ENCODE assay signal across 1 cellular context in the genomic region with DNA sequence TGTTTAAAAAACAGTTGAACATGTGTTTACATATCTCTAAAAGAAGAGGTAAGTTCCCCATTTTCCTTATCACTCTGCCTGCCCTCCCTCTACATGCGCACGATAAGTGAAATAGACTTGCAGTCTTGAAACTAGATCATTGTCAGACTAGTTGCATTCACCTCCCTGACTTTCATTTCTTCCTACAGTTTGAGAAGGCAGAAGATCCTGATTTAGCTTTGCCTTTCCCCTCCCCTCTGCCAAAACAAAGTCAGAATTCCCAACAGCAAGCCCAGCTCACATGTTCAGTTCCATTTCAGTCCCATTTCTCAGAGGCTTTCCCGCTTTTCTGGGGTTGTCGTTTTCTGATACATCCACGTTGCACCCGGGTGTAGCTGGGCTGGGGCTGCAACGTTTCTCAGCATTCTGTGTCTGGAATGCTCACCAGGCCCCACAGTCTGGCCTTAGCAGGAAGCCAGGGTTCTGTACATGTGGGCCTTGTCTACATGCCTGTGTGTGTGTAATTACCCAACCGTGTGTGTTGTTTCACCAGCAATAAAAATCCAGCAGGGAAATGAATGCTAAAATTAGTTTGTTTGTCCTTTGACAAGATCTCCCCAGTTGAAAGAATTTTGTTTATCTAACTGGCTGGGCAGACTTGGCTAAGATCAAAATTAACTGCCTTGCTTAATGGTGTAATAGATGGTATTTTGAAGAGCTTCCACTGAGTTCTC.
TF ChIP-seq lines count a peak whose summit lies in the region.

No MANE protein-coding gene starts in this region.

TF ChIP-seq in K562, 482 proteins besides CTCF, POLR2A, EP300 and RAD21 (continued from another document and continues in another):
- TF ChIP-seq, protein P1, sequence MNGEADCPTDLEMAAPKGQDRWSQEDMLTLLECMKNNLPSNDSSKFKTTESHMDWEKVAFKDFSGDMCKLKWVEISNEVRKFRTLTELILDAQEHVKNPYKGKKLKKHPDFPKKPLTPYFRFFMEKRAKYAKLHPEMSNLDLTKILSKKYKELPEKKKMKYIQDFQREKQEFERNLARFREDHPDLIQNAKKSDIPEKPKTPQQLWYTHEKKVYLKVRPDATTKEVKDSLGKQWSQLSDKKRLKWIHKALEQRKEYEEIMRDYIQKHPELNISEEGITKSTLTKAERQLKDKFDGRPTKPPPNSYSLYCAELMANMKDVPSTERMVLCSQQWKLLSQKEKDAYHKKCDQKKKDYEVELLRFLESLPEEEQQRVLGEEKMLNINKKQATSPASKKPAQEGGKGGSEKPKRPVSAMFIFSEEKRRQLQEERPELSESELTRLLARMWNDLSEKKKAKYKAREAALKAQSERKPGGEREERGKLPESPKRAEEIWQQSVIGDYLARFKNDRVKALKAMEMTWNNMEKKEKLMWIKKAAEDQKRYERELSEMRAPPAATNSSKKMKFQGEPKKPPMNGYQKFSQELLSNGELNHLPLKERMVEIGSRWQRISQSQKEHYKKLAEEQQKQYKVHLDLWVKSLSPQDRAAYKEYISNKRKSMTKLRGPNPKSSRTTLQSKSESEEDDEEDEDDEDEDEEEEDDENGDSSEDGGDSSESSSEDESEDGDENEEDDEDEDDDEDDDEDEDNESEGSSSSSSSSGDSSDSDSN (IDR thresholded peaks at IDR 0.05; ENCODE audit: borderline replicate concordance in 1 of 2, low read depth in 2 of 2, low read length in 2 of 2): 0 out of 4 replicates have a peak, but pooled peaks of 1 of the 2 experiments have one; percentile 12
- TF ChIP-seq MYNN (IDR thresholded peaks at IDR 0.05) (0 out of 2 replicates have a peak, but pooled peaks have one; percentile 20), MYNN (CRISPR knock-in tag; IDR thresholded peaks at IDR 0.05) (no peak), PHF8 (IDR thresholded peaks at IDR 0.05; ENCODE audit: borderline replicate concordance, low read length) (peak; percentile 42; the same call in 1 of the 2 replicates), ZNF197 (CRISPR knock-in tag; IDR thresholded peaks at IDR 0.05; ENCODE audit: low read depth) (no peak), ZSCAN32 (CRISPR knock-in tag; IDR thresholded peaks at IDR 0.05) (no peak), SUPT5H (IDR thresholded peaks at IDR 0.05) (no peak), ZNF586 (CRISPR knock-in tag; conservative IDR thresholded peaks at IDR 0.05) (no peak), KLF6 (CRISPR knock-in tag; IDR thresholded peaks at IDR 0.05; ENCODE audit: borderline replicate concordance) (peak; percentile 65; the same call in 1 of the 2 replicates), ZNF175 (CRISPR knock-in tag; IDR thresholded peaks at IDR 0.05; ENCODE audit: low read depth) (no peak; the same call in 1 of the 2 replicates), MBD2 (IDR thresholded peaks at IDR 0.05; ENCODE audit: borderline replicate concordance, low read depth) (no peak), RBM15 (IDR thresholded peaks at IDR 0.05; ENCODE audit: insufficient read depth, low read length) (no peak), ZNF124 (CRISPR knock-in tag; IDR thresholded peaks at IDR 0.05) (no peak), SAP30 (IDR thresholded peaks at IDR 0.05; ENCODE audit: borderline replicate concordance, insufficient read depth, low read depth, low read length, poor library complexity, severe bottlenecking) (no peak), SMARCC2 (IDR thresholded peaks at IDR 0.05; ENCODE audit: low read depth) (peak; percentile 51; the same call in 1 of the 2 replicates), ZNF75A (CRISPR knock-in tag; IDR thresholded peaks at IDR 0.05) (peak; percentile 67), FOXM1 (IDR thresholded peaks at IDR 0.05; ENCODE audit: low read depth) (peak; percentile 58), FOXM1 (CRISPR knock-in tag; IDR thresholded peaks at IDR 0.05; ENCODE audit: low read depth) (no peak), BRF1 (IDR thresholded peaks at IDR 0.05; ENCODE audit: borderline replicate concordance, extremely low read depth, insufficient read length) (no peak), CSDE1 (IDR thresholded peaks at IDR 0.05) (no peak), ZKSCAN1 (IDR thresholded peaks at IDR 0.05; ENCODE audit: low read depth, low read length) (no peak), L3MBTL2 (IDR thresholded peaks at IDR 0.05) (peak; percentile 83; the same call in 1 of the 2 replicates), TAF7 (tag; IDR thresholded peaks at IDR 0.05) (peak; percentile 19; the same call in 1 of the 2 replicates), COPS2 (conservative IDR thresholded peaks at IDR 0.05) (no peak), ZNF354B (CRISPR knock-in tag; IDR thresholded peaks at IDR 0.05) (no peak), TAL1 (IDR thresholded peaks at IDR 0.05) (peak; percentile 51), TAF9B (IDR thresholded peaks at IDR 0.05; ENCODE audit: partially characterized antibody) (no peak), ZNF431 (CRISPR knock-in tag; IDR thresholded peaks at IDR 0.05) (no peak), SIN3B (IDR thresholded peaks at IDR 0.05; ENCODE audit: low read depth) (no peak), NFXL1 (CRISPR knock-in tag; IDR thresholded peaks at IDR 0.05) (peak; percentile 85), RBFOX2 (IDR thresholded peaks at IDR 0.05; ENCODE audit: low read depth, low read length) (0 out of 2 replicates have a peak, but pooled peaks have one; percentile 27), FUS (optimal IDR thresholded peaks at IDR 0.05; ENCODE audit: low read depth, low read length) (no peak), BRD4 (IDR thresholded peaks at IDR 0.05) (no peak), KLF16 (IDR thresholded peaks at IDR 0.05) (peak; percentile 53; the same call in 1 of the 2 replicates), ZNF696 (CRISPR knock-in tag; conservative IDR thresholded peaks at IDR 0.05) (no peak), ZZZ3 (IDR thresholded peaks at IDR 0.05) (no peak), ZNF217 (CRISPR knock-in tag; IDR thresholded peaks at IDR 0.05) (no peak), FOXK2 (conservative IDR thresholded peaks at IDR 0.05 in 1 of 2, IDR thresholded peaks at IDR 0.05 in 1 of 2; ENCODE audit: low read depth in 2 of 2) (peak; percentile 44 to 66; a peak in 2 of 4 replicates), CEBPB (tag; IDR thresholded peaks at IDR 0.05) (0 out of 2 replicates have a peak, but pooled peaks have one; percentile 21), CHD2 (IDR thresholded peaks at IDR 0.05; ENCODE audit: low read depth, low read length) (no peak), ZNF717 (CRISPR knock-in tag; IDR thresholded peaks at IDR 0.05) (0 out of 2 replicates have a peak, but pooled peaks have one; percentile 28), CREM (IDR thresholded peaks at IDR 0.05; ENCODE audit: low read depth) (peak; percentile 35; the same call in 1 of the 2 replicates), RBM39 (optimal IDR thresholded peaks at IDR 0.05; ENCODE audit: low read depth, low read length) (no peak)
- TF ChIP-seq, protein P2, sequence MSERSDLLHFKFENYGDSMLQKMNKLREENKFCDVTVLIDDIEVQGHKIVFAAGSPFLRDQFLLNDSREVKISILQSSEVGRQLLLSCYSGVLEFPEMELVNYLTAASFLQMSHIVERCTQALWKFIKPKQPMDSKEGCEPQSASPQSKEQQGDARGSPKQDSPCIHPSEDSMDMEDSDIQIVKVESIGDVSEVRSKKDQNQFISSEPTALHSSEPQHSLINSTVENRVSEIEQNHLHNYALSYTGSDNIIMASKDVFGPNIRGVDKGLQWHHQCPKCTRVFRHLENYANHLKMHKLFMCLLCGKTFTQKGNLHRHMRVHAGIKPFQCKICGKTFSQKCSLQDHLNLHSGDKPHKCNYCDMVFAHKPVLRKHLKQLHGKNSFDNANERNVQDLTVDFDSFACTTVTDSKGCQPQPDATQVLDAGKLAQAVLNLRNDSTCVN (CRISPR knock-in tag; IDR thresholded peaks at IDR 0.05): peak; percentile 77
- TF ChIP-seq, protein P3, sequence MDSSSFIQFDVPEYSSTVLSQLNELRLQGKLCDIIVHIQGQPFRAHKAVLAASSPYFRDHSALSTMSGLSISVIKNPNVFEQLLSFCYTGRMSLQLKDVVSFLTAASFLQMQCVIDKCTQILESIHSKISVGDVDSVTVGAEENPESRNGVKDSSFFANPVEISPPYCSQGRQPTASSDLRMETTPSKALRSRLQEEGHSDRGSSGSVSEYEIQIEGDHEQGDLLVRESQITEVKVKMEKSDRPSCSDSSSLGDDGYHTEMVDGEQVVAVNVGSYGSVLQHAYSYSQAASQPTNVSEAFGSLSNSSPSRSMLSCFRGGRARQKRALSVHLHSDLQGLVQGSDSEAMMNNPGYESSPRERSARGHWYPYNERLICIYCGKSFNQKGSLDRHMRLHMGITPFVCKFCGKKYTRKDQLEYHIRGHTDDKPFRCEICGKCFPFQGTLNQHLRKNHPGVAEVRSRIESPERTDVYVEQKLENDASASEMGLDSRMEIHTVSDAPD (CRISPR knock-in tag; IDR thresholded peaks at IDR 0.05): no peak
- TF ChIP-seq, protein P4, sequence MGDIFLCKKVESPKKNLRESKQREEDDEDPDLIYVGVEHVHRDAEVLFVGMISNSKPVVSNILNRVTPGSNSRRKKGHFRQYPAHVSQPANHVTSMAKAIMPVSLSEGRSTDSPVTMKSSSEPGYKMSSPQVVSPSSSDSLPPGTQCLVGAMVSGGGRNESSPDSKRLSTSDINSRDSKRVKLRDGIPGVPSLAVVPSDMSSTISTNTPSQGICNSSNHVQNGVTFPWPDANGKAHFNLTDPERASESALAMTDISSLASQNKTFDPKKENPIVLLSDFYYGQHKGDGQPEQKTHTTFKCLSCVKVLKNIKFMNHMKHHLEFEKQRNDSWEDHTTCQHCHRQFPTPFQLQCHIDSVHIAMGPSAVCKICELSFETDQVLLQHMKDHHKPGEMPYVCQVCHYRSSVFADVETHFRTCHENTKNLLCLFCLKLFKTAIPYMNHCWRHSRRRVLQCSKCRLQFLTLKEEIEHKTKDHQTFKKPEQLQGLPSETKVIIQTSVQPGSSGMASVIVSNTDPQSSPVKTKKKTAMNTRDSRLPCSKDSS (IDR thresholded peaks at IDR 0.05; ENCODE audit: low read depth, partially characterized antibody): no peak
- TF ChIP-seq, protein P5, sequence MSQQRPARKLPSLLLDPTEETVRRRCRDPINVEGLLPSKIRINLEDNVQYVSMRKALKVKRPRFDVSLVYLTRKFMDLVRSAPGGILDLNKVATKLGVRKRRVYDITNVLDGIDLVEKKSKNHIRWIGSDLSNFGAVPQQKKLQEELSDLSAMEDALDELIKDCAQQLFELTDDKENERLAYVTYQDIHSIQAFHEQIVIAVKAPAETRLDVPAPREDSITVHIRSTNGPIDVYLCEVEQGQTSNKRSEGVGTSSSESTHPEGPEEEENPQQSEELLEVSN (IDR thresholded peaks at IDR 0.05; ENCODE audit: borderline replicate concordance in 1 of 2, extremely low read depth in 1 of 2, insufficient read depth in 1 of 2, insufficient read length in 1 of 2, low read depth in 1 of 2, low read length in 1 of 2, poor library complexity in 1 of 2, severe bottlenecking in 1 of 2): peak; percentile 39 to 58
- TF ChIP-seq, protein P6, sequence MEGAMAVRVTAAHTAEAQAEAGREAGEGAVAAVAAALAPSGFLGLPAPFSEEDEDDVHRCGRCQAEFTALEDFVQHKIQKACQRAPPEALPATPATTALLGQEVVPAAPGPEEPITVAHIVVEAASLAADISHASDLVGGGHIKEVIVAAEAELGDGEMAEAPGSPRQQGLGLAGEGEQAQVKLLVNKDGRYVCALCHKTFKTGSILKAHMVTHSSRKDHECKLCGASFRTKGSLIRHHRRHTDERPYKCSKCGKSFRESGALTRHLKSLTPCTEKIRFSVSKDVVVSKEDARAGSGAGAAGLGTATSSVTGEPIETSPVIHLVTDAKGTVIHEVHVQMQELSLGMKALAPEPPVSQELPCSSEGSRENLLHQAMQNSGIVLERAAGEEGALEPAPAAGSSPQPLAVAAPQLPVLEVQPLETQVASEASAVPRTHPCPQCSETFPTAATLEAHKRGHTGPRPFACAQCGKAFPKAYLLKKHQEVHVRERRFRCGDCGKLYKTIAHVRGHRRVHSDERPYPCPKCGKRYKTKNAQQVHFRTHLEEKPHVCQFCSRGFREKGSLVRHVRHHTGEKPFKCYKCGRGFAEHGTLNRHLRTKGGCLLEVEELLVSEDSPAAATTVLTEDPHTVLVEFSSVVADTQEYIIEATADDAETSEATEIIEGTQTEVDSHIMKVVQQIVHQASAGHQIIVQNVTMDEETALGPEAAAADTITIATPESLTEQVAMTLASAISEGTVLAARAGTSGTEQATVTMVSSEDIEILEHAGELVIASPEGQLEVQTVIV (CRISPR knock-in tag; IDR thresholded peaks at IDR 0.05; ENCODE audit: borderline replicate concordance): no peak
- TF ChIP-seq, protein P7, sequence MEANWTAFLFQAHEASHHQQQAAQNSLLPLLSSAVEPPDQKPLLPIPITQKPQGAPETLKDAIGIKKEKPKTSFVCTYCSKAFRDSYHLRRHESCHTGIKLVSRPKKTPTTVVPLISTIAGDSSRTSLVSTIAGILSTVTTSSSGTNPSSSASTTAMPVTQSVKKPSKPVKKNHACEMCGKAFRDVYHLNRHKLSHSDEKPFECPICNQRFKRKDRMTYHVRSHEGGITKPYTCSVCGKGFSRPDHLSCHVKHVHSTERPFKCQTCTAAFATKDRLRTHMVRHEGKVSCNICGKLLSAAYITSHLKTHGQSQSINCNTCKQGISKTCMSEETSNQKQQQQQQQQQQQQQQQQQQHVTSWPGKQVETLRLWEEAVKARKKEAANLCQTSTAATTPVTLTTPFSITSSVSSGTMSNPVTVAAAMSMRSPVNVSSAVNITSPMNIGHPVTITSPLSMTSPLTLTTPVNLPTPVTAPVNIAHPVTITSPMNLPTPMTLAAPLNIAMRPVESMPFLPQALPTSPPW (CRISPR knock-in tag; IDR thresholded peaks at IDR 0.05): peak; percentile 34; the same call in 1 of the 2 replicates
- TF ChIP-seq, protein P8, sequence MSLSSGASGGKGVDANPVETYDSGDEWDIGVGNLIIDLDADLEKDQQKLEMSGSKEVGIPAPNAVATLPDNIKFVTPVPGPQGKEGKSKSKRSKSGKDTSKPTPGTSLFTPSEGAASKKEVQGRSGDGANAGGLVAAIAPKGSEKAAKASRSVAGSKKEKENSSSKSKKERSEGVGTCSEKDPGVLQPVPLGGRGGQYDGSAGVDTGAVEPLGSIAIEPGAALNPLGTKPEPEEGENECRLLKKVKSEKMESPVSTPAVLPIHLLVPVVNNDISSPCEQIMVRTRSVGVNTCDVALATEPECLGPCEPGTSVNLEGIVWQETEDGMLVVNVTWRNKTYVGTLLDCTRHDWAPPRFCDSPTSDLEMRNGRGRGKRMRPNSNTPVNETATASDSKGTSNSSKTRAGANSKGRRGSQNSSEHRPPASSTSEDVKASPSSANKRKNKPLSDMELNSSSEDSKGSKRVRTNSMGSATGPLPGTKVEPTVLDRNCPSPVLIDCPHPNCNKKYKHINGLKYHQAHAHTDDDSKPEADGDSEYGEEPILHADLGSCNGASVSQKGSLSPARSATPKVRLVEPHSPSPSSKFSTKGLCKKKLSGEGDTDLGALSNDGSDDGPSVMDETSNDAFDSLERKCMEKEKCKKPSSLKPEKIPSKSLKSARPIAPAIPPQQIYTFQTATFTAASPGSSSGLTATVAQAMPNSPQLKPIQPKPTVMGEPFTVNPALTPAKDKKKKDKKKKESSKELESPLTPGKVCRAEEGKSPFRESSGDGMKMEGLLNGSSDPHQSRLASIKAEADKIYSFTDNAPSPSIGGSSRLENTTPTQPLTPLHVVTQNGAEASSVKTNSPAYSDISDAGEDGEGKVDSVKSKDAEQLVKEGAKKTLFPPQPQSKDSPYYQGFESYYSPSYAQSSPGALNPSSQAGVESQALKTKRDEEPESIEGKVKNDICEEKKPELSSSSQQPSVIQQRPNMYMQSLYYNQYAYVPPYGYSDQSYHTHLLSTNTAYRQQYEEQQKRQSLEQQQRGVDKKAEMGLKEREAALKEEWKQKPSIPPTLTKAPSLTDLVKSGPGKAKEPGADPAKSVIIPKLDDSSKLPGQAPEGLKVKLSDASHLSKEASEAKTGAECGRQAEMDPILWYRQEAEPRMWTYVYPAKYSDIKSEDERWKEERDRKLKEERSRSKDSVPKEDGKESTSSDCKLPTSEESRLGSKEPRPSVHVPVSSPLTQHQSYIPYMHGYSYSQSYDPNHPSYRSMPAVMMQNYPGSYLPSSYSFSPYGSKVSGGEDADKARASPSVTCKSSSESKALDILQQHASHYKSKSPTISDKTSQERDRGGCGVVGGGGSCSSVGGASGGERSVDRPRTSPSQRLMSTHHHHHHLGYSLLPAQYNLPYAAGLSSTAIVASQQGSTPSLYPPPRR (CRISPR knock-in tag; IDR thresholded peaks at IDR 0.05; ENCODE audit: borderline replicate concordance): no peak
